ENCODE assay signal across 1 cellular context in genomic region chr20:63625771-63626423, GRCh38.
TF ChIP-seq lines count a peak whose summit lies in the region.

No MANE protein-coding gene starts in this region.

TF ChIP-seq in HepG2, 621 proteins besides CTCF, POLR2A, EP300 and RAD21 (continued from another document and continues in another):
- TF ChIP-seq DRAP1 (CRISPR knock-in tag; IDR thresholded peaks at IDR 0.05) (0 out of 2 replicates have a peak, but pooled peaks have one; percentile 21), ZNF230 (CRISPR knock-in tag; IDR thresholded peaks at IDR 0.05) (peak; percentile 56; the same call in 1 of the 2 replicates), ZC3H4 (CRISPR knock-in tag; IDR thresholded peaks at IDR 0.05; ENCODE audit: borderline replicate concordance) (peak; percentile 74; the same call in 1 of the 2 replicates), ZBED4 (CRISPR knock-in tag; IDR thresholded peaks at IDR 0.05; ENCODE audit: borderline replicate concordance) (peak; percentile 65), ZNF121 (CRISPR knock-in tag; IDR thresholded peaks at IDR 0.05) (peak; percentile 75), FOXK1 (CRISPR knock-in tag; IDR thresholded peaks at IDR 0.05; ENCODE audit: borderline replicate concordance, low read depth) (0 out of 2 replicates have a peak, but pooled peaks have one; percentile 5), E2F1 (CRISPR knock-in tag; IDR thresholded peaks at IDR 0.05) (peak; percentile 68; the same call in 1 of the 2 replicates), HIVEP1 (CRISPR knock-in tag; IDR thresholded peaks at IDR 0.05) (peak; percentile 70; the same call in 1 of the 2 replicates), ZNF782 (CRISPR knock-in tag; IDR thresholded peaks at IDR 0.05; ENCODE audit: borderline replicate concordance) (0 out of 2 replicates have a peak, but pooled peaks have one; percentile 72), POLR2G (IDR thresholded peaks at IDR 0.05; ENCODE audit: low read depth, low read length) (peak; percentile 60; the same call in 1 of the 2 replicates), GLI4 (CRISPR knock-in tag; IDR thresholded peaks at IDR 0.05; ENCODE audit: borderline replicate concordance) (0 out of 2 replicates have a peak, but pooled peaks have one; percentile 21), SALL2 (CRISPR knock-in tag; IDR thresholded peaks at IDR 0.05) (0 out of 2 replicates have a peak, but pooled peaks have one; percentile 76), MTF1 (CRISPR knock-in tag; IDR thresholded peaks at IDR 0.05) (no peak; the same call in 1 of the 2 replicates), SIN3A (IDR thresholded peaks at IDR 0.05; ENCODE audit: borderline replicate concordance, low read depth, low read length) (peak; percentile 55; the same call in 1 of the 2 replicates), ZNF337 (CRISPR knock-in tag; IDR thresholded peaks at IDR 0.05; ENCODE audit: borderline replicate concordance, low read depth) (peak; percentile 88; the same call in 1 of the 2 replicates), ZNF800 (CRISPR knock-in tag; IDR thresholded peaks at IDR 0.05) (0 out of 2 replicates have a peak, but pooled peaks have one; percentile 46), MED13 (CRISPR knock-in tag; IDR thresholded peaks at IDR 0.05) (peak; percentile 33; the same call in 1 of the 2 replicates), PITX1 (CRISPR knock-in tag; IDR thresholded peaks at IDR 0.05) (no peak; the same call in 1 of the 2 replicates), HDAC2 (CRISPR knock-in tag; IDR thresholded peaks at IDR 0.05) (peak; percentile 8; the same call in 1 of the 2 replicates), BCL3 (CRISPR knock-in tag; IDR thresholded peaks at IDR 0.05) (peak; percentile 95), ZBTB3 (CRISPR knock-in tag; IDR thresholded peaks at IDR 0.05; ENCODE audit: borderline replicate concordance, low read depth) (0 out of 2 replicates have a peak, but pooled peaks have one; percentile 18), ZBTB37 (CRISPR knock-in tag; IDR thresholded peaks at IDR 0.05) (peak; percentile 54; the same call in 1 of the 2 replicates), TEAD3 (CRISPR knock-in tag; optimal IDR thresholded peaks at IDR 0.05; ENCODE audit: borderline replicate concordance) (no peak), STAT6 (CRISPR knock-in tag; IDR thresholded peaks at IDR 0.05; ENCODE audit: borderline replicate concordance) (no peak), DNMT3B (CRISPR knock-in tag; conservative IDR thresholded peaks at IDR 0.05) (no peak), TBX3 (IDR thresholded peaks at IDR 0.05; ENCODE audit: borderline replicate concordance) (0 out of 2 replicates have a peak, but pooled peaks have one; percentile 17), ZNF572 (CRISPR knock-in tag; IDR thresholded peaks at IDR 0.05) (0 out of 2 replicates have a peak, but pooled peaks have one; percentile 60), BHLHE40 (IDR thresholded peaks at IDR 0.05; ENCODE audit: low read length) (no peak), PRDM15 (CRISPR knock-in tag; IDR thresholded peaks at IDR 0.05) (0 out of 2 replicates have a peak, but pooled peaks have one; percentile 54), ZBTB8A (CRISPR knock-in tag; IDR thresholded peaks at IDR 0.05; ENCODE audit: borderline replicate concordance, low read depth) (peak; percentile 48; the same call in 1 of the 2 replicates), SAFB2 (CRISPR knock-in tag; IDR thresholded peaks at IDR 0.05; ENCODE audit: borderline replicate concordance, low read depth) (peak; percentile 29), AKAP8 (CRISPR knock-in tag; IDR thresholded peaks at IDR 0.05) (peak; percentile 57; the same call in 1 of the 2 replicates), IRF2 (CRISPR knock-in tag; IDR thresholded peaks at IDR 0.05) (peak; percentile 13; the same call in 1 of the 2 replicates), TBX2 (CRISPR knock-in tag; IDR thresholded peaks at IDR 0.05; ENCODE audit: borderline replicate concordance) (0 out of 2 replicates have a peak, but pooled peaks have one; percentile 13), ZNF557 (CRISPR knock-in tag; IDR thresholded peaks at IDR 0.05) (0 out of 2 replicates have a peak, but pooled peaks have one; percentile 25), ZNF263 (CRISPR knock-in tag; IDR thresholded peaks at IDR 0.05) (0 out of 2 replicates have a peak, but pooled peaks have one; percentile 49), NONO (IDR thresholded peaks at IDR 0.05) (no peak), NONO (CRISPR knock-in tag; conservative IDR thresholded peaks at IDR 0.05) (no peak), KDM2A (CRISPR knock-in tag; IDR thresholded peaks at IDR 0.05; ENCODE audit: borderline replicate concordance, low read depth) (peak; percentile 63; the same call in 1 of the 2 replicates), KMT2A (CRISPR knock-in tag; IDR thresholded peaks at IDR 0.05) (no peak), CENPT (CRISPR knock-in tag; IDR thresholded peaks at IDR 0.05; ENCODE audit: low read depth) (0 out of 2 replicates have a peak, but pooled peaks have one; percentile 0), SP140L (CRISPR knock-in tag; IDR thresholded peaks at IDR 0.05; ENCODE audit: borderline replicate concordance) (no peak), ZKSCAN8 (CRISPR knock-in tag; IDR thresholded peaks at IDR 0.05; ENCODE audit: borderline replicate concordance) (no peak), ETV6 (CRISPR knock-in tag; conservative IDR thresholded peaks at IDR 0.05) (no peak), MEF2D (CRISPR knock-in tag; IDR thresholded peaks at IDR 0.05) (peak; percentile 30; the same call in 1 of the 2 replicates), FOXC1 (CRISPR knock-in tag; IDR thresholded peaks at IDR 0.05; ENCODE audit: borderline replicate concordance) (no peak), ZNF160 (CRISPR knock-in tag; IDR thresholded peaks at IDR 0.05) (no peak), ISX (CRISPR knock-in tag; conservative IDR thresholded peaks at IDR 0.05) (no peak), ZNF614 (CRISPR knock-in tag; IDR thresholded peaks at IDR 0.05; ENCODE audit: borderline replicate concordance) (peak; percentile 27; the same call in 1 of the 2 replicates), FOSL2 (CRISPR knock-in tag; IDR thresholded peaks at IDR 0.05) (peak; percentile 7; the same call in 1 of the 2 replicates)
